Comparison of ENCODE assay signal across 13 cellular contexts in genomic region chr1:92315766-92316413, GRCh38. TPM values are rescaled to one million over a fixed set of nuclear protein-coding genes. Genes with fewer than 3 reads are reported as not detected.
DNase-seq lines count a peak whose midpoint lies in the region; ATAC-seq and TF ChIP-seq lines count a peak whose summit lies in the region.
"Had no signal": no experiment of that assay in that cellular context is flagged by ENCODE, and none has a peak within 500 bp of the region (broad histone marks: within the 10 kb centered on the region; RNA-seq: fewer than 3 reads in every experiment).

No MANE protein-coding gene starts in this region.

- H3K27me3 Mint-ChIP-seq in CD8-positive, alpha-beta memory T cell = no peaks in the 10 kb centered on the region
- H3K27me3 Mint-ChIP-seq in activated T-helper 1 cell treated with anti-CD3 and anti-CD28 coated beads, Interleukin-12 subunit alpha, Interleukin-12 subunit beta, Interleukin-2, Interleukin-4 antibody, amounts not matched to agents 30 ng/mL and 10 ng/mL and 1 ng/mL, durations not matched to agents 14 hours and 24 hours and 36 hours (ENCODE audit: insufficient read depth) = no peaks in the 10 kb centered on the region
- H3K27me3 Mint-ChIP-seq in natural killer cell treated with Interleukin-12 subunit alpha and Interleukin-12 subunit beta and Interleukin-15 and Interleukin-18, amount 100 ng/mL, for 72 hours = no peaks in the 10 kb centered on the region

- peak; percentile 13 to 72 (median 67) for DNase-seq in CD8-positive, alpha-beta memory T cell
- DNase-seq in OCI-LY7 (ENCODE audit: low spot score) (no peak), HEK293T (ENCODE audit: extremely low spot score) (no peak), stomach (no peak)
- peak; percentile 59 for DNase-seq in activated T-helper 1 cell treated with anti-CD3 and anti-CD28 coated beads, Interleukin-12 subunit alpha, Interleukin-12 subunit beta, Interleukin-2, Interleukin-4 antibody, amounts not matched to agents 30 ng/mL and 10 ng/mL and 1 ng/mL, durations not matched to agents 14 hours and 24 hours and 36 hours (ENCODE audit: low spot score)
- peak; percentile 63 for DNase-seq in natural killer cell treated with Interleukin-12 subunit alpha and Interleukin-12 subunit beta and Interleukin-15 and Interleukin-18, amount 100 ng/mL, for 72 hours (ENCODE audit: low spot score)
- DNase-seq: C1 segment of cervical spinal cord, NCI-H446 treated with DMSO at 0.1 percent for 48 hours had no signal

- H3K9me2 ChIP-seq in OCI-LY7 (ENCODE audit: insufficient read depth, low read length) = no peaks in the 10 kb centered on the region

- CTCF ChIA-PET in CD8-positive, alpha-beta memory T cell (lab: Charles Lee) = interaction anchor here (1.0 to 5.3 kb wide), 5 partner anchors 18 to 306 kb away, joined by 3 to 63 read pairs (median 4); partner anchors contain the start of gene GFI1
- CTCF ChIA-PET in OCI-LY7 (lab: Charles Lee; ENCODE audit: unreplicated experiment) = no interaction called here
- CTCF ChIA-PET in HEK293T (lab: Yijun Ruan, JAX) = interaction anchor here (0.6 kb wide), 1 partner anchor 9 kb away, joined by 3 read pairs; no protein-coding TSS in a partner anchor

- no peaks in the 10 kb centered on the region for H4K20me1 ChIP-seq in OCI-LY7 (ENCODE audit: insufficient read depth, low read length)

- intact Hi-C loops in OCI-LY7 (cut with micrococcal nuclease; ENCODE audit: unreplicated experiment) (no loop called here), stomach (cut with DNase I; ENCODE audit: low total_unique reads) (no loop called here)
- intact Hi-C loops in activated T-helper 1 cell treated with anti-CD3 and anti-CD28 coated beads, Interleukin-12 subunit alpha, Interleukin-12 subunit beta, Interleukin-2, Interleukin-4 antibody, amounts not matched to agents 30 ng/mL and 10 ng/mL and 1 ng/mL, durations not matched to agents 14 hours and 24 hours and 36 hours (cut with micrococcal nuclease) = loop anchor here (1.0 to 10.0 kb wide), 8 partner anchors 8 to 649 kb away; partner anchors contain the start of genes DIPK1A and RPL5

- BruUV-seq in OCI-LY7 (replicated peaks; lab: Mats Ljungman, UMichigan) = no TSS peak

- peaks cover 69% of the 10 kb centered on the region for H3K4me1 ChIP-seq in CD8-positive, alpha-beta memory T cell (ENCODE audit: insufficient read depth, low read length)
- no peaks in the 10 kb centered on the region for H3K4me1 ChIP-seq in OCI-LY7 (ENCODE audit: insufficient read depth, low read length, poor library complexity, severe bottlenecking)
- H3K4me1 ChIP-seq in stomach = no peaks in the 10 kb centered on the region
- H3K4me1 ChIP-seq: esophagus muscularis mucosa had no signal

- H3K4me2 ChIP-seq in OCI-LY7 (ENCODE audit: low read length) = no peak overlapping the region

- peak overlapping the region; percentile 24 for H3K27ac ChIP-seq in CD8-positive, alpha-beta memory T cell (ENCODE audit: low read depth, low read length)
- H3K27ac ChIP-seq in OCI-LY7 (ENCODE audit: low read depth, low read length, poor library complexity, severe bottlenecking) (no peak overlapping the region), stomach (peak overlapping the region in 1 of 5 donors; percentile 3)
- H3K27ac ChIP-seq: esophagus muscularis mucosa, thoracic aorta had no signal

- ATAC-seq in natural killer cell treated with Interleukin-12 subunit alpha and Interleukin-12 subunit beta and Interleukin-15 and Interleukin-18, amount 100 ng/mL, for 72 hours = peak; percentile 78 to 90
- ATAC-seq in GM18517 (IDR thresholded peaks at IDR 0.05; ENCODE audit: unreplicated experiment) (no peak), GM19452 (IDR thresholded peaks at IDR 0.05; ENCODE audit: unreplicated experiment) (no peak)
- ATAC-seq: left lobe of liver had no signal

- POLR2A ChIA-PET in CD8-positive, alpha-beta memory T cell (lab: Charles Lee) = interaction anchor here (1.0 to 3.3 kb wide), 4 partner anchors 52 to 170 kb away, joined by 3 to 21 read pairs (median 5); partner anchors contain the start of gene GFI1
- POLR2A ChIA-PET in OCI-LY7 (lab: Charles Lee) = interaction anchor here (0.5 to 0.8 kb wide), 2 partner anchors 18 to 936 kb away, joined by 3 read pairs; no protein-coding TSS in a partner anchor
- POLR2A ChIA-PET in HEK293T (lab: Yijun Ruan, JAX) = no interaction called here

- TF ChIP-seq POLR2A in stomach (IDR thresholded peaks at IDR 0.05) = no peak

- H3K9me3 Mint-ChIP-seq in CD8-positive, alpha-beta memory T cell = no peaks in the 10 kb centered on the region
- peaks cover 9% of the 10 kb centered on the region for H3K9me3 Mint-ChIP-seq in activated T-helper 1 cell treated with anti-CD3 and anti-CD28 coated beads, Interleukin-12 subunit alpha, Interleukin-12 subunit beta, Interleukin-2, Interleukin-4 antibody, amounts not matched to agents 30 ng/mL and 10 ng/mL and 1 ng/mL, durations not matched to agents 14 hours and 24 hours and 36 hours
- H3K9me3 Mint-ChIP-seq in natural killer cell treated with Interleukin-12 subunit alpha and Interleukin-12 subunit beta and Interleukin-15 and Interleukin-18, amount 100 ng/mL, for 72 hours = no peaks in the 10 kb centered on the region

- H3K4me3 ChIP-seq in CD8-positive, alpha-beta memory T cell (ENCODE audit: low read length) = no peak overlapping the region
- H3K4me3 ChIP-seq in OCI-LY7 (ENCODE audit: low read depth, low read length, poor library complexity, severe bottlenecking) (no peak overlapping the region), stomach (no peak overlapping the region)
- H3K4me3 ChIP-seq: esophagus muscularis mucosa, thoracic aorta had no signal

- peak overlapping the region; percentile 86 to 98 (median 94) for H3K27ac Mint-ChIP-seq in CD8-positive, alpha-beta memory T cell
- H3K27ac Mint-ChIP-seq in activated T-helper 1 cell treated with anti-CD3 and anti-CD28 coated beads, Interleukin-12 subunit alpha, Interleukin-12 subunit beta, Interleukin-2, Interleukin-4 antibody, amounts not matched to agents 30 ng/mL and 10 ng/mL and 1 ng/mL, durations not matched to agents 14 hours and 24 hours and 36 hours = peak overlapping the region; percentile 82
- peak overlapping the region; percentile 80 to 82 for H3K27ac Mint-ChIP-seq in natural killer cell treated with Interleukin-12 subunit alpha and Interleukin-12 subunit beta and Interleukin-15 and Interleukin-18, amount 100 ng/mL, for 72 hours

- H3K4me3 Mint-ChIP-seq in CD8-positive, alpha-beta memory T cell = peak overlapping the region; percentile 1 to 63 (median 52)
- H3K4me3 Mint-ChIP-seq in activated T-helper 1 cell treated with anti-CD3 and anti-CD28 coated beads, Interleukin-12 subunit alpha, Interleukin-12 subunit beta, Interleukin-2, Interleukin-4 antibody, amounts not matched to agents 30 ng/mL and 10 ng/mL and 1 ng/mL, durations not matched to agents 14 hours and 24 hours and 36 hours = peak overlapping the region; percentile 37
- peak overlapping the region; percentile 76 for H3K4me3 Mint-ChIP-seq in natural killer cell treated with Interleukin-12 subunit alpha and Interleukin-12 subunit beta and Interleukin-15 and Interleukin-18, amount 100 ng/mL, for 72 hours

- TF ChIP-seq CTCF in OCI-LY7 (conservative IDR thresholded peaks at IDR 0.05; ENCODE audit: low read length) = 0 out of 2 replicates have a peak, but pooled peaks have one; percentile 14
- TF ChIP-seq CTCF in stomach (IDR thresholded peaks at IDR 0.05) = no peak

- no peaks in the 10 kb centered on the region for H3K79me2 ChIP-seq in OCI-LY7 (ENCODE audit: insufficient read depth, low read depth, low read length)

- WGBS in stomach, 5 donors = 80 to 86% (median 80%) methylated on average over 6 of the region's 6 CpGs

- H3K27me3 ChIP-seq in CD8-positive, alpha-beta memory T cell (ENCODE audit: insufficient read depth, low read length, poor library complexity, severe bottlenecking) = no peaks in the 10 kb centered on the region
- H3K27me3 ChIP-seq in stomach = no peaks in the 10 kb centered on the region
- H3K27me3 ChIP-seq: esophagus muscularis mucosa had no signal

- no peak overlapping the region for H2AFZ ChIP-seq in OCI-LY7 (ENCODE audit: low read length)

- peaks cover 67 to 80% (median 79%) of the 10 kb centered on the region in 3 donors for H3K4me1 Mint-ChIP-seq in CD8-positive, alpha-beta memory T cell
- H3K4me1 Mint-ChIP-seq in activated T-helper 1 cell treated with anti-CD3 and anti-CD28 coated beads, Interleukin-12 subunit alpha, Interleukin-12 subunit beta, Interleukin-2, Interleukin-4 antibody, amounts not matched to agents 30 ng/mL and 10 ng/mL and 1 ng/mL, durations not matched to agents 14 hours and 24 hours and 36 hours (ENCODE audit: low read depth) = peaks cover 76% of the 10 kb centered on the region
- peaks cover 41 to 52% of the 10 kb centered on the region in 2 donors for H3K4me1 Mint-ChIP-seq in natural killer cell treated with Interleukin-12 subunit alpha and Interleukin-12 subunit beta and Interleukin-15 and Interleukin-18, amount 100 ng/mL, for 72 hours (ENCODE audit: low read depth in 2 of 2)

- H3K36me3 ChIP-seq in CD8-positive, alpha-beta memory T cell (ENCODE audit: insufficient read depth, low read length) = no peaks in the 10 kb centered on the region
- H3K36me3 ChIP-seq in OCI-LY7 (ENCODE audit: insufficient read depth, low read length) = peaks cover 17% of the 10 kb centered on the region; the same call in 1 of the 2 replicates
- peaks cover 0 to 45% (median 28%) of the 10 kb centered on the region in 4 donors for H3K36me3 ChIP-seq in stomach
- H3K36me3 ChIP-seq: thoracic aorta had no signal

- TF ChIP-seq EP300 in stomach (IDR thresholded peaks at IDR 0.05) = no peak

- peaks cover 4 to 13% (median 6%) of the 10 kb centered on the region in 3 donors for H3K36me3 Mint-ChIP-seq in CD8-positive, alpha-beta memory T cell
- H3K36me3 Mint-ChIP-seq in activated T-helper 1 cell treated with anti-CD3 and anti-CD28 coated beads, Interleukin-12 subunit alpha, Interleukin-12 subunit beta, Interleukin-2, Interleukin-4 antibody, amounts not matched to agents 30 ng/mL and 10 ng/mL and 1 ng/mL, durations not matched to agents 14 hours and 24 hours and 36 hours (ENCODE audit: low read depth) = peaks cover 38% of the 10 kb centered on the region
- peaks cover 5% of the 10 kb centered on the region for H3K36me3 Mint-ChIP-seq in natural killer cell treated with Interleukin-12 subunit alpha and Interleukin-12 subunit beta and Interleukin-15 and Interleukin-18, amount 100 ng/mL, for 72 hours

- H3K9me3 ChIP-seq in CD8-positive, alpha-beta memory T cell (ENCODE audit: low read length) = no peaks in the 10 kb centered on the region
- H3K9me3 ChIP-seq in OCI-LY7 (ENCODE audit: low read length) (no peaks in the 10 kb centered on the region), stomach (no peaks in the 10 kb centered on the region)
- H3K9me3 ChIP-seq: esophagus muscularis mucosa, thoracic aorta had no signal

RNA-seq across cellular contexts. Expression of gene RPAP2, which starts 17.0 kb away (rescaled TPM):
- total RNA-seq in CD8-positive, alpha-beta memory T cell = 10 to 100 TPM; 38.6 to 40.7 TPM
- 30.8 TPM for polyA plus RNA-seq in CD8-positive, alpha-beta memory T cell
- total RNA-seq in OCI-LY7 (2014; rRNA removed; shearing (Covaris generic)) = 2.2 and 8.6 TPM in 2 replicates
- 20.8 and 21.9 TPM in 2 replicates for total RNA-seq in OCI-LY7 (2022)
- total RNA-seq in activated T-helper 1 cell treated with anti-CD3 and anti-CD28 coated beads, Interleukin-12 subunit alpha, Interleukin-12 subunit beta, Interleukin-2, Interleukin-4 antibody, amounts not matched to agents 30 ng/mL and 10 ng/mL and 1 ng/mL, durations not matched to agents 14 hours and 24 hours and 36 hours = 42.0 and 44.8 TPM in 2 replicates
- total RNA-seq in natural killer cell treated with Interleukin-12 subunit alpha and Interleukin-12 subunit beta and Interleukin-15 and Interleukin-18, amount 100 ng/mL, for 72 hours = 10 to 100 TPM; 34.5 to 39.3 TPM
- total RNA-seq in stomach = 10 to 100 TPM in 1 of 5 donors, 1 to 10 TPM in 4; 2.3 to 16.5 (median 5.8) TPM
- polyA plus RNA-seq in stomach = 10 to 100 TPM in 1 of 3 donors, 1 to 10 TPM in 2; 4.6 to 10.1 (median 6.1) TPM

RNA-seq across cellular contexts. Expression of gene GLMN, which starts 17.1 kb away (rescaled TPM):
- 10 to 100 TPM; 20.1 TPM for total RNA-seq in CD8-positive, alpha-beta memory T cell
- polyA plus RNA-seq in CD8-positive, alpha-beta memory T cell = 11.1 TPM
- total RNA-seq in OCI-LY7 (2014; rRNA removed; shearing (Covaris generic)) = 12.4 and 12.6 TPM in 2 replicates
- total RNA-seq in OCI-LY7 (2022) (14.6 and 15.5 TPM in 2 replicates), stomach (10 to 100 TPM in 2 of 5 donors, 1 to 10 TPM in 2, under 1 TPM in 1; 0.58 to 28.5 (median 2.2) TPM)
- 29.2 and 29.7 TPM in 2 replicates for total RNA-seq in activated T-helper 1 cell treated with anti-CD3 and anti-CD28 coated beads, Interleukin-12 subunit alpha, Interleukin-12 subunit beta, Interleukin-2, Interleukin-4 antibody, amounts not matched to agents 30 ng/mL and 10 ng/mL and 1 ng/mL, durations not matched to agents 14 hours and 24 hours and 36 hours
- total RNA-seq in natural killer cell treated with Interleukin-12 subunit alpha and Interleukin-12 subunit beta and Interleukin-15 and Interleukin-18, amount 100 ng/mL, for 72 hours = 10 to 100 TPM; 17.9 to 36.6 TPM
- polyA plus RNA-seq in stomach = 10 to 100 TPM in 1 of 3 donors, 1 to 10 TPM in 2; 6.3 to 13.8 (median 7.9) TPM

Comparison
In these comparisons a context has a peak if more than half of its experiments do, and no peak if none do; other contexts are left out.
1. DNase-seq: peak in CD8-positive, alpha-beta memory T cell (5 of 5), activated T-helper 1 cell treated with anti-CD3 and anti-CD28 coated beads, Interleukin-12 subunit alpha, Interleukin-12 subunit beta, Interleukin-2, Interleukin-4 antibody, amounts not matched to agents 30 ng/mL and 10 ng/mL and 1 ng/mL, durations not matched to agents 14 hours and 24 hours and 36 hours (single experiment) and natural killer cell treated with Interleukin-12 subunit alpha and Interleukin-12 subunit beta and Interleukin-15 and Interleukin-18, amount 100 ng/mL, for 72 hours (single experiment); none in OCI-LY7 (single experiment), HEK293T (single experiment) and stomach (single experiment).
2. ATAC-seq: peak in natural killer cell treated with Interleukin-12 subunit alpha and Interleukin-12 subunit beta and Interleukin-15 and Interleukin-18, amount 100 ng/mL, for 72 hours (2 of 2); none in GM18517 (single experiment) and GM19452 (single experiment).
3. Peak in every context shown above with its lines, with median percentiles within 50 percentile points of each other: H3K27ac Mint-ChIP-seq and H3K4me3 Mint-ChIP-seq.